20 cellular contexts compared by ENCODE assay signal in genomic region chr6:13866291-13866690, GRCh38. TPM values are rescaled to one million over a fixed set of nuclear protein-coding genes. Genes with fewer than 3 reads are reported as not detected.
A peak's percentile ranks its signal among the peaks of the same experiment; 100 is the strongest.
DNase-seq lines count a peak whose midpoint lies in the region; TF ChIP-seq lines count a peak whose summit lies in the region.
"Had no signal": no experiment of that assay in that cellular context is flagged by ENCODE, and none has a peak within 500 bp of the region (broad histone marks: within the 10 kb centered on the region; RNA-seq: fewer than 3 reads in every experiment).

No MANE protein-coding gene starts in this region.

- POLR2A ChIA-PET in MCF 10A (lab: Yijun Ruan, JAX) = no interaction called here

- peaks cover 12% of the 10 kb centered on the region for H3K27me3 Mint-ChIP-seq in MCF 10A (ENCODE audit: insufficient read depth, unreplicated experiment)

- H3K27ac Mint-ChIP-seq in MCF 10A (ENCODE audit: low read depth, unreplicated experiment) = no peak overlapping the region
- H3K27ac Mint-ChIP-seq: CD4-positive, alpha-beta T cell; H9; HFFc6; T-helper 1 cell treated with Interleukin-12 subunit alpha and Interleukin-12 subunit beta and Interleukin-4 antibody, amounts not matched to agents 30 μg/mL and 1 μg/mL, for 36 hours had no signal

- peaks cover 5% of the 10 kb centered on the region for H3K36me3 Mint-ChIP-seq in MCF 10A (ENCODE audit: insufficient read depth, unreplicated experiment)

- no peak overlapping the region for H3K4me3 Mint-ChIP-seq in MCF 10A (ENCODE audit: unreplicated experiment)
- H3K4me3 Mint-ChIP-seq: CD4-positive, alpha-beta T cell; H9; HFFc6; T-helper 1 cell treated with Interleukin-12 subunit alpha and Interleukin-12 subunit beta and Interleukin-4 antibody, amounts not matched to agents 30 μg/mL and 1 μg/mL, for 36 hours had no signal

- intact Hi-C loops in MCF 10A (cut with micrococcal nuclease) = no loop called here

- DNase-seq in DMS 273 (lab: John Stamatoyannopoulos, UW; ENCODE audit: unreplicated experiment) = peak; percentile 95
- peak; percentile 73 for DNase-seq in G401 (ENCODE audit: low spot score)
- DNase-seq in NCI-H2171 (lab: John Stamatoyannopoulos, UW) = peak; percentile 64
- DNase-seq in cerebellar cortex (ENCODE audit: low spot score) = peak; percentile 64
- DNase-seq in HT-29 (ENCODE audit: low spot score) = no peak
- no peak for DNase-seq in NCI-H526 treated with DMSO at 0.1 percent for 48 hours (lab: John Stamatoyannopoulos, UW)
- DNase-seq in MCF 10A (ENCODE audit: unreplicated experiment) = no peak
- DNase-seq: CD4-positive, alpha-beta T cell; COR-L47; DND-41; GM23248; H9; HFFc6; Karpas-422; NCI-H1436; NCI-H2029; NCI-H510A treated with DMSO at 0.1 percent for 48 hours; Peyer's patch had no signal

- in situ Hi-C loops in G401 (cut with HindIII; ENCODE audit: low sequenced_read_pairs) = no loop called here

- no peaks in the 10 kb centered on the region for H3K9me3 Mint-ChIP-seq in MCF 10A (ENCODE audit: unreplicated experiment)
- H3K9me3 Mint-ChIP-seq: HFFc6; T-helper 1 cell treated with Interleukin-12 subunit alpha and Interleukin-12 subunit beta and Interleukin-4 antibody, amounts not matched to agents 30 μg/mL and 1 μg/mL, for 36 hours had no signal

- TF ChIP-seq CTCF in MCF 10A (IDR thresholded peaks at IDR 0.05; ENCODE audit: unreplicated experiment) = no peak

- BruUV-seq in MCF 10A (replicated peaks; lab: Mats Ljungman, UMichigan) = no TSS peak

- CTCF ChIA-PET in MCF 10A (lab: Yijun Ruan, JAX) = interaction anchor here (0.7 kb wide), 1 partner anchor 72 kb away, joined by 4 read pairs; no protein-coding TSS in a partner anchor

- H3K4me1 Mint-ChIP-seq in MCF 10A (ENCODE audit: insufficient read depth, unreplicated experiment) = no peaks in the 10 kb centered on the region

RNA-seq across cellular contexts. Expression of gene MCUR1, which starts 51.9 kb away (rescaled TPM):
- total RNA-seq in G401 (2014; rRNA removed; shearing (Covaris generic)) = 28.2 and 28.8 TPM in 2 replicates
- 20.2 and 29.2 TPM in 2 replicates for total RNA-seq in HT-29 (2014; rRNA removed; shearing (Covaris generic))
- 26.8 and 30.4 TPM in 2 replicates for total RNA-seq in MCF 10A (2022)

RNA-seq across cellular contexts. Expression of gene RNF182, which starts 58.5 kb away (rescaled TPM):
- total RNA-seq in G401 (2014; rRNA removed; shearing (Covaris generic)) = 0.31 and 1.9 TPM in 2 replicates
- not detected in 2 replicates for total RNA-seq in HT-29 (2014; rRNA removed; shearing (Covaris generic))
- not detected in 2 replicates for total RNA-seq in MCF 10A (2022)
- total RNA-seq: OCI-LY7, Peyer's patch had no signal

Comparison
In these comparisons a context has a peak if more than half of its experiments do, and no peak if none do; other contexts are left out.
1. DNase-seq: peak in DMS 273 (single experiment), G401 (single experiment), NCI-H2171 (single experiment) and cerebellar cortex (single experiment); none in HT-29 (single experiment), NCI-H526 treated with DMSO at 0.1 percent for 48 hours (single experiment) and MCF 10A (single experiment).